In genomic region chr16:89200124-89200849, GRCh38 we compare ENCODE assay signal across 1 cellular context.
TF ChIP-seq lines count a peak whose summit lies in the region.

Gene SLC22A31, minus strand, starts transcription at chr16:89200537. Its CDS starts 36 bp downstream, at chr16:89200501.

TF ChIP-seq in HepG2, 621 proteins besides CTCF, POLR2A, EP300 and RAD21 (continued from another document and continues in another):
- TF ChIP-seq ZNF275 (CRISPR knock-in tag; IDR thresholded peaks at IDR 0.05; ENCODE audit: borderline replicate concordance), result 0 out of 2 replicates have a peak, but pooled peaks have one; percentile 22
- 0 out of 2 replicates have a peak, but pooled peaks have one; percentile 13 for TF ChIP-seq ARID3A (IDR thresholded peaks at IDR 0.05; ENCODE audit: low read depth, low read length)
- peak; percentile 52 for TF ChIP-seq GFI1 (CRISPR knock-in tag; IDR thresholded peaks at IDR 0.05; ENCODE audit: borderline replicate concordance)
- TF ChIP-seq ZNF761 (CRISPR knock-in tag; conservative IDR thresholded peaks at IDR 0.05), result peak; percentile 81; the same call in 1 of the 2 replicates
- peak; percentile 58; the same call in 1 of the 2 replicates for TF ChIP-seq ZNF609 (CRISPR knock-in tag; IDR thresholded peaks at IDR 0.05; ENCODE audit: borderline replicate concordance)
- no peak for TF ChIP-seq ATF6 (CRISPR knock-in tag; conservative IDR thresholded peaks at IDR 0.05)
- peak; percentile 17; the same call in 1 of the 2 replicates for TF ChIP-seq MXD4 (CRISPR knock-in tag; IDR thresholded peaks at IDR 0.05)
- TF ChIP-seq HNF4A (CRISPR knock-in tag; IDR thresholded peaks at IDR 0.05), result peak; percentile 55
- no peak for TF ChIP-seq ZNF737 (CRISPR knock-in tag; IDR thresholded peaks at IDR 0.05; ENCODE audit: borderline replicate concordance)
- peak; percentile 90 for TF ChIP-seq U2AF1 (optimal IDR thresholded peaks at IDR 0.05; ENCODE audit: low read depth, low read length)
- no peak for TF ChIP-seq ZNF30 (CRISPR knock-in tag; IDR thresholded peaks at IDR 0.05)
- no peak for TF ChIP-seq TBX3 (IDR thresholded peaks at IDR 0.05; ENCODE audit: borderline replicate concordance)
- TF ChIP-seq NFIB (CRISPR knock-in tag; IDR thresholded peaks at IDR 0.05; ENCODE audit: borderline replicate concordance), result no peak
- TF ChIP-seq FOXA3 (CRISPR knock-in tag; IDR thresholded peaks at IDR 0.05), result no peak; the same call in 1 of the 2 replicates
- TF ChIP-seq ZNF326 (CRISPR knock-in tag; IDR thresholded peaks at IDR 0.05; ENCODE audit: borderline replicate concordance), result no peak
- no peak for TF ChIP-seq SUZ12 (IDR thresholded peaks at IDR 0.05; ENCODE audit: low read depth, low read length)
- TF ChIP-seq HOXA3 (CRISPR knock-in tag; IDR thresholded peaks at IDR 0.05), result peak; percentile 46; the same call in 1 of the 2 replicates
- TF ChIP-seq ZNF549 (CRISPR knock-in tag; IDR thresholded peaks at IDR 0.05), result no peak
- TF ChIP-seq GATA4 (IDR thresholded peaks at IDR 0.05; ENCODE audit: borderline replicate concordance, low read depth), result no peak
- TF ChIP-seq ELF1 (CRISPR knock-in tag; IDR thresholded peaks at IDR 0.05), result peak; percentile 87
- TF ChIP-seq ISX (CRISPR knock-in tag; conservative IDR thresholded peaks at IDR 0.05), result no peak
- no peak for TF ChIP-seq TCF12 (IDR thresholded peaks at IDR 0.05)
- TF ChIP-seq TCF12 (CRISPR knock-in tag; IDR thresholded peaks at IDR 0.05), result 0 out of 2 replicates have a peak, but pooled peaks have one; percentile 76
- peak; percentile 99 for TF ChIP-seq NR2F6 (IDR thresholded peaks at IDR 0.05)
- TF ChIP-seq NR2F6 (CRISPR knock-in tag; IDR thresholded peaks at IDR 0.05), result peak; percentile 100
- no peak for TF ChIP-seq TBL1XR1 (IDR thresholded peaks at IDR 0.05; ENCODE audit: borderline replicate concordance, low read length, partially characterized antibody)
- TF ChIP-seq CBX2 (IDR thresholded peaks at IDR 0.05; ENCODE audit: low read depth, low read length), result no peak
- TF ChIP-seq CBX2 (CRISPR knock-in tag; IDR thresholded peaks at IDR 0.05; ENCODE audit: low read depth), result no peak
- TF ChIP-seq ZNF781 (CRISPR knock-in tag; IDR thresholded peaks at IDR 0.05; ENCODE audit: borderline replicate concordance, not compliant biosample characterization), result no peak
- TF ChIP-seq ZBTB25 (CRISPR knock-in tag; IDR thresholded peaks at IDR 0.05), result no peak
- peak; percentile 51; the same call in 1 of the 2 replicates for TF ChIP-seq MXD3 (CRISPR knock-in tag; IDR thresholded peaks at IDR 0.05)
- peak; percentile 25; the same call in 1 of the 2 replicates for TF ChIP-seq ZNF556 (CRISPR knock-in tag; IDR thresholded peaks at IDR 0.05; ENCODE audit: borderline replicate concordance)
- peak; percentile 65; the same call in 1 of the 2 replicates for TF ChIP-seq ZBTB21 (CRISPR knock-in tag; IDR thresholded peaks at IDR 0.05)
- no peak for TF ChIP-seq SIX4 (CRISPR knock-in tag; IDR thresholded peaks at IDR 0.05)
- peak; percentile 95 for TF ChIP-seq HNF1B (CRISPR knock-in tag; IDR thresholded peaks at IDR 0.05)
- TF ChIP-seq DMAP1 (CRISPR knock-in tag; IDR thresholded peaks at IDR 0.05), result peak; percentile 41
- TF ChIP-seq ZNF557 (CRISPR knock-in tag; IDR thresholded peaks at IDR 0.05), result no peak
- TF ChIP-seq NR2F2 (IDR thresholded peaks at IDR 0.05; ENCODE audit: borderline replicate concordance, low read depth), result peak; percentile 84
- TF ChIP-seq STAT5B (CRISPR knock-in tag; IDR thresholded peaks at IDR 0.05), result no peak
- TF ChIP-seq CCDC6 (CRISPR knock-in tag; IDR thresholded peaks at IDR 0.05), result no peak
- TF ChIP-seq ZNF484 (CRISPR knock-in tag; IDR thresholded peaks at IDR 0.05; ENCODE audit: borderline replicate concordance, low read depth), result no peak
- TF ChIP-seq TAF15 (IDR thresholded peaks at IDR 0.05; ENCODE audit: low read depth, low read length, poor library complexity, severe bottlenecking), result no peak
- peak; percentile 80 for TF ChIP-seq RXRA (CRISPR knock-in tag; IDR thresholded peaks at IDR 0.05)
- no peak for TF ChIP-seq HOXA7 (CRISPR knock-in tag; IDR thresholded peaks at IDR 0.05)
- no peak for TF ChIP-seq ZNF24 (IDR thresholded peaks at IDR 0.05)
- TF ChIP-seq ZNF841 (CRISPR knock-in tag; IDR thresholded peaks at IDR 0.05; ENCODE audit: borderline replicate concordance), result no peak
- 0 out of 2 replicates have a peak, but pooled peaks have one; percentile 9 for TF ChIP-seq HHEX (CRISPR knock-in tag; IDR thresholded peaks at IDR 0.05)
- no peak for TF ChIP-seq ZNF264 (CRISPR knock-in tag; IDR thresholded peaks at IDR 0.05)
- 0 out of 2 replicates have a peak, but pooled peaks have one; percentile 15 for TF ChIP-seq SP4 (CRISPR knock-in tag; IDR thresholded peaks at IDR 0.05)
- TF ChIP-seq TAF1 (CRISPR knock-in tag; IDR thresholded peaks at IDR 0.05), result no peak; the same call in 1 of the 2 replicates
- TF ChIP-seq ZNF839 (CRISPR knock-in tag; IDR thresholded peaks at IDR 0.05; ENCODE audit: borderline replicate concordance), result peak; percentile 70; the same call in 1 of the 2 replicates
- TF ChIP-seq MAX (IDR thresholded peaks at IDR 0.05), result no peak; the same call in 1 of the 2 replicates
- TF ChIP-seq HES4 (CRISPR knock-in tag; IDR thresholded peaks at IDR 0.05; ENCODE audit: borderline replicate concordance), result peak; percentile 68; the same call in 1 of the 2 replicates
- peak; percentile 67; the same call in 1 of the 2 replicates for TF ChIP-seq RXRB (CRISPR knock-in tag; IDR thresholded peaks at IDR 0.05; ENCODE audit: borderline replicate concordance)
- peak; percentile 35; the same call in 1 of the 2 replicates for TF ChIP-seq PPARG (CRISPR knock-in tag; conservative IDR thresholded peaks at IDR 0.05)
- TF ChIP-seq MBD4 (IDR thresholded peaks at IDR 0.05; ENCODE audit: borderline replicate concordance, low read length), result no peak
- TF ChIP-seq ZNF574 (CRISPR knock-in tag; IDR thresholded peaks at IDR 0.05), result peak; percentile 36; the same call in 1 of the 2 replicates
- no peak for TF ChIP-seq FOXK2 (IDR thresholded peaks at IDR 0.05)
